In the genomic region with DNA sequence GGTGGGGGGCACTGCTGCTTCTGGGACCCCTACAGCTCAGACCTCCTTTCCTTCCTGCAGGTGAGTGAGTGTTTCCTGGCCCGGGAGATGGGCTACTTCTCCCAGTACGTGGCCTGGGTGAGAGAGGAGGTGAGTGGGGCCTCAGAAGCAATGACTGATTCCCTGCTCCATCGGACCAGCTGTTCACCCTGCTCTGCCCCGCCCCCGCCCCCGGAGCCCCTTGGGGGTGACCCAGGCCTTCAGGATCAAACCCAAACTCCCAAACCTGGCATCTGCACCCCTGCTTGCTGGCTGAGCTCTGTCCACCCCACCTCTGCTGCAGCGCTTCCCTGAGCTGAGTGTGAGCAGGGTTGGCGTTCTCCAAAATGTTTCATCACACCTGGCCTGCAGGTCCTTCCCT, we compare ENCODE assay signal across 29 cellular contexts. TPM values are rescaled to one million over a fixed set of nuclear protein-coding genes. Genes with fewer than 3 reads are reported as not detected.
"Had no signal": no experiment of that assay in that cellular context is flagged by ENCODE, and none has a peak within 500 bp of the region (broad histone marks: within the 10 kb centered on the region; RNA-seq: fewer than 3 reads in every experiment).

No MANE protein-coding gene starts in this region.

- H3K4me2 ChIP-seq: smooth muscle cell had no signal

- H3K27me3 ChIP-seq: pancreas, right lobe of liver, tibial nerve, uterus had no signal

- H3K36me3 Mint-ChIP-seq: natural killer cell; stimulated activated memory B cell treated with anti-CD40 and anti-IgM and Interleukin-4, amounts not matched to agents 10 μg/mL and 1 μg/mL and 100 μg/mL, for 72 hours had no signal

- H3K9me3 ChIP-seq: pancreas, right lobe of liver had no signal

- ATAC-seq: natural killer cell; pancreas; psoas muscle; right lobe of liver; stimulated activated memory B cell treated with anti-CD40 and anti-IgM and Interleukin-4, amounts not matched to agents 10 μg/mL and 1 μg/mL and 100 μg/mL, for 72 hours; stimulated activated naive CD8-positive, alpha-beta T cell treated with anti-CD3 and anti-CD28 coated beads, Interleukin-15, amount 100 ng/mL, for 72 hours had no signal

- H3K27ac Mint-ChIP-seq: immature natural killer cell; mesothelial cell of epicardium; naive B cell; natural killer cell; nephron progenitor cell; stimulated activated memory B cell treated with anti-CD40 and anti-IgM and Interleukin-4, amounts not matched to agents 10 μg/mL and 1 μg/mL and 100 μg/mL, for 72 hours; type B pancreatic cell had no signal

- DNase-seq: hypothalamus; immature natural killer cell; kidney; left ventricle myocardium inferior; mesendoderm; naive B cell; natural killer cell; nephron progenitor cell; nucleus accumbens; posterior cingulate gyrus; psoas muscle; right lobe of liver; stimulated activated CD4-positive, alpha-beta T cell treated with anti-CD3 and anti-CD28 coated beads, Interleukin-1b, Interleukin-23, amount 100 ng/mL, for 48 hours; stimulated activated CD4-positive, alpha-beta T cell treated with anti-CD3 and anti-CD28 coated beads, Interleukin-2, amount 100 ng/mL, for 48 hours; stimulated activated CD4-positive, alpha-beta T cell treated with anti-CD3 and anti-CD28 coated beads, Interleukin-4, amount 100 ng/mL, for 4 hours; stimulated activated CD8-positive, alpha-beta memory T cell treated with anti-CD3 and anti-CD28 coated beads, Interleukin-4, amount 100 ng/mL, for 48 hours; stimulated activated naive CD4-positive, alpha-beta T cell treated with Interleukin-2 at 50 U/mL for 16 hours; stimulated activated naive CD8-positive, alpha-beta T cell treated with anti-CD3 and anti-CD28 coated beads, Interleukin-15, amount 100 ng/mL, for 72 hours; substantia nigra; uterus had no signal

- H3K27me3 Mint-ChIP-seq: stimulated activated memory B cell treated with anti-CD40 and anti-IgM and Interleukin-4, amounts not matched to agents 10 μg/mL and 1 μg/mL and 100 μg/mL, for 72 hours; stimulated activated naive CD8-positive, alpha-beta T cell treated with anti-CD3 and anti-CD28 coated beads, Interleukin-15, amount 100 ng/mL, for 72 hours; type B pancreatic cell had no signal

- H3K27ac ChIP-seq: left ventricle myocardium inferior, pancreas, psoas muscle, right lobe of liver, tibial nerve, uterus had no signal

- H3K4me3 Mint-ChIP-seq: immature natural killer cell; mesothelial cell of epicardium; naive B cell; natural killer cell; nephron progenitor cell; stimulated activated memory B cell treated with anti-CD40 and anti-IgM and Interleukin-4, amounts not matched to agents 10 μg/mL and 1 μg/mL and 100 μg/mL, for 72 hours; stimulated activated naive CD8-positive, alpha-beta T cell treated with anti-CD3 and anti-CD28 coated beads, Interleukin-15, amount 100 ng/mL, for 72 hours; type B pancreatic cell had no signal

- FAIRE-seq: islet of Langerhans, kidney, pancreas had no signal

- H3K4me3 ChIP-seq: left ventricle myocardium inferior, lung, pancreas, psoas muscle, right lobe of liver, smooth muscle cell, tibial nerve, uterus had no signal

- H3K4me1 Mint-ChIP-seq: immature natural killer cell; mesothelial cell of epicardium; naive B cell; natural killer cell; nephron progenitor cell; stimulated activated memory B cell treated with anti-CD40 and anti-IgM and Interleukin-4, amounts not matched to agents 10 μg/mL and 1 μg/mL and 100 μg/mL, for 72 hours; stimulated activated naive CD8-positive, alpha-beta T cell treated with anti-CD3 and anti-CD28 coated beads, Interleukin-15, amount 100 ng/mL, for 72 hours had no signal

- H3K4me1 ChIP-seq: left ventricle myocardium inferior, psoas muscle, right lobe of liver, tibial nerve, uterus had no signal

- H3K36me3 ChIP-seq: right lobe of liver, uterus had no signal

RNA-seq across cellular contexts. Expression of a gene that starts 9.8 kb away (rescaled TPM):
- total RNA-seq: mononuclear cell had no signal
- polyA plus RNA-seq: immature natural killer cell had no signal

RNA-seq across cellular contexts. Expression of a gene that starts 13.1 kb away (rescaled TPM):
- polyA plus RNA-seq: immature natural killer cell had no signal
